9 cellular contexts compared by ENCODE assay signal in the genomic region with DNA sequence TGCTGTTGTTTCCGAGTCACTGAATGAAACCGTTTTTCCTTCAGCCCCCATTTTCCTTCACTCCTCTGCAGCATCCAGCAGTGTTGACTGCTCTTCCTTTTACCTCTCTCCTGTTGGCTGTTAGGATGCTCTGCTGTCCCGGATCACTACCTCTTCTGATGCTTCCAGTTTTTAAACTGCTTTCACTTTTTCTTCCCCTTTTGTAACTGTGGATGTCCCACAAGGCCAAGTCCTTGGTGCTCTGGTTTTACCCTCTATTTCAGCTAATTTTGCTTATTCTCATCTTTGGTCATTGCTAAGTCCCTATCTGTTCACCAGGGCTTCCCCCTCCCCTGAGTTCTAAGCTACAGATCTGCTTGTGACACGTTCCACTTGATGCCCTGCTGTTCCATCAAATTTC. TPM values are rescaled to one million over a fixed set of nuclear protein-coding genes. Genes with fewer than 3 reads are reported as not detected.
DNase-seq lines count a peak whose midpoint lies in the region; ATAC-seq, FAIRE-seq and TF ChIP-seq lines count a peak whose summit lies in the region.
"Had no signal": no experiment of that assay in that cellular context is flagged by ENCODE, and none has a peak within 500 bp of the region (broad histone marks: within the 10 kb centered on the region; RNA-seq: fewer than 3 reads in every experiment).

No MANE protein-coding gene starts in this region.

- H3K4me1 ChIP-seq in Peyer's patch (no peaks in the 10 kb centered on the region), PC-9 (replicated peaks; ENCODE audit: insufficient read depth) (peaks cover 7% of the 10 kb centered on the region)

- H3K79me2 ChIP-seq in PC-9 (ENCODE audit: low read depth) = no peaks in the 10 kb centered on the region

- no peak overlapping the region for H2AFZ ChIP-seq in PC-9

- no peaks in the 10 kb centered on the region for H4K20me1 ChIP-seq in PC-9 (ENCODE audit: insufficient read depth)

- TF ChIP-seq CTCF in Peyer's patch (IDR thresholded peaks at IDR 0.05) = no peak
- TF ChIP-seq CTCF in PC-9 (conservative IDR thresholded peaks at IDR 0.05) = no peak

- H3K27ac Mint-ChIP-seq in stimulated activated memory B cell treated with anti-CD40 and anti-IgM and Interleukin-4, amounts not matched to agents 10 μg/mL and 1 μg/mL and 100 μg/mL, for 72 hours = peak overlapping the region; percentile 79

- H3K27ac ChIP-seq in Peyer's patch = no peak overlapping the region
- no peak overlapping the region for H3K27ac ChIP-seq in PC-9
- H3K27ac ChIP-seq: RWPE1 had no signal

- no peak for DNase-seq in Peyer's patch
- DNase-seq in frontal cortex (ENCODE audit: low spot score in 2 of 2) = no peak
- DNase-seq in PC-9 = no peak

- no peak overlapping the region for H3K4me2 ChIP-seq in PC-9

- H3K9me3 ChIP-seq in Peyer's patch = no peaks in the 10 kb centered on the region
- no peaks in the 10 kb centered on the region for H3K9me3 ChIP-seq in PC-9 (ENCODE audit: insufficient read depth, low read depth)

- no peaks in the 10 kb centered on the region for H3K27me3 Mint-ChIP-seq in stimulated activated memory B cell treated with anti-CD40 and anti-IgM and Interleukin-4, amounts not matched to agents 10 μg/mL and 1 μg/mL and 100 μg/mL, for 72 hours

- H3K36me3 ChIP-seq in Peyer's patch = no peaks in the 10 kb centered on the region
- no peaks in the 10 kb centered on the region for H3K36me3 ChIP-seq in PC-9 (ENCODE audit: low read depth)

- POLR2A ChIA-PET in PC-9 (lab: Charles Lee; ENCODE audit: unreplicated experiment) = no interaction called here

- H3K4me3 ChIP-seq in Peyer's patch = no peak overlapping the region
- no peak overlapping the region for H3K4me3 ChIP-seq in PC-9

- peaks cover 4% of the 10 kb centered on the region for H3K36me3 Mint-ChIP-seq in stimulated activated memory B cell treated with anti-CD40 and anti-IgM and Interleukin-4, amounts not matched to agents 10 μg/mL and 1 μg/mL and 100 μg/mL, for 72 hours

- peaks cover 21% of the 10 kb centered on the region for H3K4me1 Mint-ChIP-seq in stimulated activated memory B cell treated with anti-CD40 and anti-IgM and Interleukin-4, amounts not matched to agents 10 μg/mL and 1 μg/mL and 100 μg/mL, for 72 hours

- peak overlapping the region; percentile 68 for H3K4me3 Mint-ChIP-seq in stimulated activated memory B cell treated with anti-CD40 and anti-IgM and Interleukin-4, amounts not matched to agents 10 μg/mL and 1 μg/mL and 100 μg/mL, for 72 hours

- H3K9me3 Mint-ChIP-seq in stimulated activated memory B cell treated with anti-CD40 and anti-IgM and Interleukin-4, amounts not matched to agents 10 μg/mL and 1 μg/mL and 100 μg/mL, for 72 hours = peaks cover 5% of the 10 kb centered on the region

- peaks cover 3% of the 10 kb centered on the region; the same call in 1 of the 2 replicates for H3F3A ChIP-seq in PC-9 (ENCODE audit: insufficient read depth, low read depth)

- ATAC-seq in GM19025 (IDR thresholded peaks at IDR 0.05; ENCODE audit: low read depth, unreplicated experiment) (peak; percentile 90), HG02642 (IDR thresholded peaks at IDR 0.05; ENCODE audit: poor library complexity, unreplicated experiment) (peak; percentile 86), HG03558 (IDR thresholded peaks at IDR 0.05; ENCODE audit: extremely low read depth, unreplicated experiment) (peak; percentile 82)
- peak; percentile 96 for ATAC-seq in stimulated activated memory B cell treated with anti-CD40 and anti-IgM and Interleukin-4, amounts not matched to agents 10 μg/mL and 1 μg/mL and 100 μg/mL, for 72 hours

- CTCF ChIA-PET in PC-9 (lab: Charles Lee) = no interaction called here

- no peak for FAIRE-seq in frontal cortex (lab: Jason Lieb, UNC)
- FAIRE-seq: urothelium cell line had no signal

- H3K27me3 ChIP-seq in Peyer's patch (no peaks in the 10 kb centered on the region), PC-9 (ENCODE audit: insufficient read depth, low read depth) (no peaks in the 10 kb centered on the region)

- intact Hi-C loops in PC-9 (cut with micrococcal nuclease; ENCODE audit: unreplicated experiment) = no loop called here

- BruUV-seq in PC-9 (replicated peaks; lab: Mats Ljungman, UMichigan) = no TSS peak

- no peaks in the 10 kb centered on the region for H3K9me2 ChIP-seq in PC-9 (ENCODE audit: insufficient read depth)

- TF ChIP-seq POLR2A in Peyer's patch (IDR thresholded peaks at IDR 0.05) = no peak

RNA-seq across cellular contexts. Expression of a gene that starts 39.4 kb away (rescaled TPM):
- total RNA-seq in Peyer's patch = 10 to 100 TPM; 41.3 to 80.9 (median 43.9) TPM
- 104 TPM for total RNA-seq in frontal cortex
- total RNA-seq in PC-9 (2021) = 38.4 and 46.7 TPM in 2 replicates
